Comparison of ENCODE assay signal across 28 cellular contexts in the genomic region with DNA sequence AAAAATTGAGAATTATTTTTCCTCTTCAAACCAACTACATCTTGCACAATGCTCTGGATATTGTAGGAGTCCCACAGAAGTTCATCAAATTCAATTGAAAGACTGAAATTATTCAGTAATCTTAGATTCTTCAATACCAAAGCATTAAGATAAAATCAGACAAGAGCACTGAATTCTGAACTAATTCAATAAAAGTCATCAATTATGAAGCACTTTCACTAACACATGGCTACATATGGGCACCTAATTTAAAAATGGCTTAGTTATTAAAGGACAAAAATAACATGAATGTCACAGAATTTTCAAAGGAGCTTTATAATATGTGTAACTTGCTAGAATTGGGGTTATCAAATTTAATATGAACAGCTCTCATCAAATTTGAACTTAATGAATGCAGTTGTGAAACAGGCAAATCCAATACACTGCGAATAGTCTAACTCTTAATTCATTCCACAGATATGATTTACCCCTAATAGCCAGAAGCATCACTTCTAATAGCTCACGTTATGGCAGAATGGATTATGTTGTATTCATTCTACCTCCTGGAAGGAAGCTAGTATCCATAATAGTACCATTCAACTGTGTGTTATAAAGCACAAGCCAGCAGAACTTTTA.
"Had no signal": no experiment of that assay in that cellular context is flagged by ENCODE, and none has a peak within 500 bp of the region (broad histone marks: within the 10 kb centered on the region; RNA-seq: fewer than 3 reads in every experiment).

No MANE protein-coding gene starts in this region.

- H3K4me1 ChIP-seq: esophagus muscularis mucosa, esophagus squamous epithelium, foreskin keratinocyte, gastrocnemius medialis, gastroesophageal sphincter, heart left ventricle, heart right ventricle had no signal

- DNase-seq: cortex of kidney; dermis blood vessel endothelial cell; dorsolateral prefrontal cortex; effector CD4-positive, alpha-beta T cell; effector CD8-positive, alpha-beta T cell; effector memory CD4-positive, alpha-beta T cell; effector memory CD8-positive, alpha-beta T cell; endodermal cell; erythroblast; esophagus squamous epithelium; foreskin fibroblast; foreskin keratinocyte; foreskin melanocyte; gastrocnemius medialis; glutamatergic neuron; head of caudate nucleus; heart left ventricle; heart right ventricle; hippocampal formation had no signal

- FAIRE-seq: endometrium, endothelial cell of umbilical vein, frontal cortex had no signal

- ATAC-seq: effector memory CD8-positive, alpha-beta T cell; esophagus mucosa; foreskin keratinocyte; gastrocnemius medialis; gastroesophageal sphincter; heart left ventricle; heart right ventricle had no signal

- H3K4me2 ChIP-seq: hepatocyte had no signal

- H2AFZ ChIP-seq: hepatocyte had no signal

- H3K36me3 ChIP-seq: esophagus muscularis mucosa, esophagus squamous epithelium, gastrocnemius medialis, gastroesophageal sphincter, heart left ventricle, heart right ventricle had no signal

- H3K27ac ChIP-seq: coronary artery, dorsolateral prefrontal cortex, epithelial cell of prostate, esophagus muscularis mucosa, esophagus squamous epithelium, foreskin keratinocyte, gastrocnemius medialis, gastroesophageal sphincter, heart left ventricle, heart right ventricle, hepatocyte had no signal

- H3K79me2 ChIP-seq: hepatocyte had no signal

- H3K27me3 ChIP-seq: dorsolateral prefrontal cortex, esophagus muscularis mucosa, esophagus squamous epithelium, foreskin keratinocyte, gastrocnemius medialis, gastroesophageal sphincter, heart left ventricle, heart right ventricle, hepatocyte had no signal

- H3K4me3 ChIP-seq: coronary artery, dorsolateral prefrontal cortex, esophagus muscularis mucosa, esophagus squamous epithelium, gastrocnemius medialis, gastroesophageal sphincter, heart left ventricle, heart right ventricle, hepatocyte had no signal

- H3K9me3 ChIP-seq: esophagus muscularis mucosa, esophagus squamous epithelium, gastrocnemius medialis, gastroesophageal sphincter, heart left ventricle, heart right ventricle had no signal
